8 cellular contexts compared by ENCODE assay signal in genomic region chr4:76212851-76213414, GRCh38. TPM values are rescaled to one million over a fixed set of nuclear protein-coding genes. Genes with fewer than 3 reads are reported as not detected.
DNase-seq lines count a peak whose midpoint lies in the region; ATAC-seq, FAIRE-seq and TF ChIP-seq lines count a peak whose summit lies in the region.

No MANE protein-coding gene starts in this region.

- H3K27me3 ChIP-seq in HUES6 (ENCODE audit: control insufficient read depth, insufficient read depth, low read length) = no peaks in the 10 kb centered on the region

- H3K4me1 ChIP-seq in HUES6 (ENCODE audit: control insufficient read depth, insufficient read depth, low read length) = peaks cover 32% of the 10 kb centered on the region

- peak overlapping the region; percentile 44 for H3K27ac Mint-ChIP-seq in activated CD4-positive, alpha-beta memory T cell treated with anti-CD3 and anti-CD28 coated beads for 36 hours
- peak overlapping the region; percentile 89 to 98 (median 98) for H3K27ac Mint-ChIP-seq in naive thymus-derived CD8-positive, alpha-beta T cell

- intact Hi-C loops in activated CD4-positive, alpha-beta memory T cell treated with anti-CD3 and anti-CD28 coated beads for 36 hours (cut with micrococcal nuclease) = loop anchor here (5.0 to 10.0 kb wide), 3 partner anchors 66 to 864 kb away; partner anchors contain the start of genes CCNI, NUP54, RCHY1 and THAP6

- H3K4me1 Mint-ChIP-seq in activated CD4-positive, alpha-beta memory T cell treated with anti-CD3 and anti-CD28 coated beads for 36 hours (ENCODE audit: low read depth) = peaks cover 30% of the 10 kb centered on the region
- H3K4me1 Mint-ChIP-seq in naive thymus-derived CD8-positive, alpha-beta T cell = peaks cover 31 to 74% (median 71%) of the 10 kb centered on the region in 4 donors

- H3K36me3 ChIP-seq in HUES6 (ENCODE audit: control insufficient read depth, insufficient read depth, low read length) = no peaks in the 10 kb centered on the region

- peak; percentile 37 for FAIRE-seq in urothelium cell line (lab: Jason Lieb, UNC)
- FAIRE-seq in D721Med (lab: Jason Lieb, UNC) = no peak

- POLR2A ChIA-PET in activated CD4-positive, alpha-beta memory T cell treated with anti-CD3 and anti-CD28 coated beads for 36 hours (lab: Charles Lee) = no interaction called here
- POLR2A ChIA-PET in naive thymus-derived CD8-positive, alpha-beta T cell (lab: Charles Lee) = interaction anchor here (0.6 to 1.9 kb wide), 5 partner anchors 9 to 1651 kb away, joined by 4 to 13 read pairs (median 4); partner anchors contain the start of gene NUP54

- DNase-seq in COR-L47 (lab: John Stamatoyannopoulos, UW) = peak; percentile 59
- DNase-seq in activated CD4-positive, alpha-beta memory T cell treated with anti-CD3 and anti-CD28 coated beads for 36 hours = peak; percentile 67
- no peak for DNase-seq in epithelial cell of prostate (ENCODE audit: low read depth, low spot score)
- DNase-seq in naive thymus-derived CD8-positive, alpha-beta T cell = peak in 9 of 10 donors; percentile 35 to 84 (median 67)
- DNase-seq in urothelium cell line (ENCODE audit: low spot score) = peak; percentile 26
- no peak for DNase-seq in NCI-H187 treated with DMSO at 0.1 percent for 48 hours (lab: John Stamatoyannopoulos, UW)
- no peak for DNase-seq in D721Med (ENCODE audit: insufficient read length, low spot score)

- peak overlapping the region; percentile 89 for H3K4me3 ChIP-seq in HUES6 (ENCODE audit: low read depth, low read length)

- no peaks in the 10 kb centered on the region for H3K9me3 Mint-ChIP-seq in activated CD4-positive, alpha-beta memory T cell treated with anti-CD3 and anti-CD28 coated beads for 36 hours
- H3K9me3 Mint-ChIP-seq in naive thymus-derived CD8-positive, alpha-beta T cell = no peaks in the 10 kb centered on the region

- no peak for TF ChIP-seq CTCF in D721Med (IDR thresholded peaks at IDR 0.05; ENCODE audit: insufficient read depth, missing control alignments)

- H3K27ac ChIP-seq in HUES6 (ENCODE audit: low read depth, low read length) (no peak overlapping the region; the same call in 1 of the 2 replicates), epithelial cell of prostate (peak overlapping the region; percentile 87)

- ATAC-seq in naive thymus-derived CD8-positive, alpha-beta T cell = peak; percentile 53 to 69

- no peaks in the 10 kb centered on the region for H3K27me3 Mint-ChIP-seq in activated CD4-positive, alpha-beta memory T cell treated with anti-CD3 and anti-CD28 coated beads for 36 hours
- H3K27me3 Mint-ChIP-seq in naive thymus-derived CD8-positive, alpha-beta T cell = no peaks in the 10 kb centered on the region

- H3K9me3 ChIP-seq in HUES6 (ENCODE audit: control insufficient read depth, insufficient read depth, low read depth, low read length) = no peaks in the 10 kb centered on the region

- H3K4me3 Mint-ChIP-seq in activated CD4-positive, alpha-beta memory T cell treated with anti-CD3 and anti-CD28 coated beads for 36 hours = peak overlapping the region; percentile 68
- H3K4me3 Mint-ChIP-seq in naive thymus-derived CD8-positive, alpha-beta T cell = peak overlapping the region; percentile 85 to 96 (median 92)

- no peaks in the 10 kb centered on the region for H3K36me3 Mint-ChIP-seq in activated CD4-positive, alpha-beta memory T cell treated with anti-CD3 and anti-CD28 coated beads for 36 hours
- peaks cover 0 to 9% (median 0%) of the 10 kb centered on the region in 3 donors for H3K36me3 Mint-ChIP-seq in naive thymus-derived CD8-positive, alpha-beta T cell

- CTCF ChIA-PET in activated CD4-positive, alpha-beta memory T cell treated with anti-CD3 and anti-CD28 coated beads for 36 hours (lab: Charles Lee) = interaction anchor here (1.1 to 2.9 kb wide), 3 partner anchors 33 to 292 kb away, joined by 3 to 14 read pairs (median 5); no protein-coding TSS in a partner anchor

- peak overlapping the region; percentile 58 for H3K9ac ChIP-seq in HUES6 (ENCODE audit: low read length)

RNA-seq across cellular contexts. Expression of gene SCARB2, which starts 0.7 kb away (rescaled TPM):
- total RNA-seq in activated CD4-positive, alpha-beta memory T cell treated with anti-CD3 and anti-CD28 coated beads for 36 hours = 1 to 10 TPM; 7.0 to 8.2 TPM
- 10 to 100 TPM; 23.2 to 25.8 TPM for total RNA-seq in naive thymus-derived CD8-positive, alpha-beta T cell
- 10 to 100 TPM; 11.0 to 14.3 (median 14.0) TPM for polyA plus RNA-seq in naive thymus-derived CD8-positive, alpha-beta T cell

RNA-seq across cellular contexts. Expression of gene FAM47E, which starts 38.6 kb away (rescaled TPM):
- not detected for total RNA-seq in activated CD4-positive, alpha-beta memory T cell treated with anti-CD3 and anti-CD28 coated beads for 36 hours
- 1 to 10 TPM in 1 of 2 experiments, under 1 TPM in 1; 0.60 to 1.3 TPM for total RNA-seq in naive thymus-derived CD8-positive, alpha-beta T cell
- polyA plus RNA-seq in naive thymus-derived CD8-positive, alpha-beta T cell = under 1 TPM in 1 of 3 donors, not detected in 2; 0.64 TPM

Comparison
In these comparisons a context has a peak if more than half of its experiments do, and no peak if none do; other contexts are left out.
1. DNase-seq: peak in COR-L47 (single experiment), activated CD4-positive, alpha-beta memory T cell treated with anti-CD3 and anti-CD28 coated beads for 36 hours (single experiment), naive thymus-derived CD8-positive, alpha-beta T cell (9 of 10) and urothelium cell line (single experiment); none in epithelial cell of prostate (single experiment), NCI-H187 treated with DMSO at 0.1 percent for 48 hours (single experiment) and D721Med (single experiment).